In the genomic region with DNA sequence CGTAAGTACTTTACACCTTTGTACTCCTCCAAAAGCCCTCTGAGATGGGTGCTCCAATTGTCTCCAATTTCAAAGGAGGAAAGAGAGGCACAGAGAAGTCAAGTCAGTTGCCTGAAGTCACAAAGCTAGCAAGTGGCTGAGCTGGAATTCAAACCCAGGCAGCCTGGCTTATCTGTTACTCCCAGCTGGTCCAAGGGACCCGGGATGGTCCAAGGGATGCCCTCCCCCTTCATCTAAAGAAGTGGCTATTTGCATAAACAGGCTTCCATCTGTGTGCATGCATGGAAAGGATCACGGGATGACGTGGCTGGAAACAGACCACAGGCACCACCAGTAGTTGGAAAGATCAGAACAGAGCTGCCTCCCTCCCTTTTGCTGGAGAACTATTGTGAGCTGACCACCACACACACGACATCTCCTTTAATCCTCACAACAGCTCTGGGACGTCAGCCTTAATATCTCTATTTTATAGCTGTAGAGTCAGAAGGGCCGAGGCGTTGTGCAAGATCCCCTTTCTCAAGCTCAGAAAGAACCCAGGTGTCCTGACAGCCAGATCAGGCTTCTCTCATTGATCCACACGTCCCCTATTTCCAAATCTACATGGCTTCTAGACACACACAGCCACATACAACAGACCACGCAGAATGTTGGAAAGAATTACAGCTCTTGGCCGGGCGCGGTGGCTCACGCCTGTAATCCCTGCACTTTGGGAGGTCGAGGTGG, we compare ENCODE assay signal across 9 cellular contexts.
DNase-seq lines count a peak whose midpoint lies in the region; TF ChIP-seq lines count a peak whose summit lies in the region.
"Had no signal": no experiment of that assay in that cellular context is flagged by ENCODE, and none has a peak within 500 bp of the region (broad histone marks: within the 10 kb centered on the region; RNA-seq: fewer than 3 reads in every experiment).

No MANE protein-coding gene starts in this region.

- H3K36me3 ChIP-seq in ES-I3 (ENCODE audit: insufficient read depth, low read length) = no peaks in the 10 kb centered on the region

- no peak for TF ChIP-seq CTCF in retinal pigment epithelial cell (conservative IDR thresholded peaks at IDR 0.05; ENCODE audit: low read depth, low read length)

- no peak overlapping the region for H3K4me3 ChIP-seq in retinal pigment epithelial cell (ENCODE audit: low read length)

- no peaks in the 10 kb centered on the region for H3K9me3 ChIP-seq in ES-I3 (ENCODE audit: control insufficient read depth, insufficient read depth, low read length)

- peaks cover 55% of the 10 kb centered on the region for H3K4me1 ChIP-seq in ES-I3 (ENCODE audit: insufficient read depth, low read length)

- H3K9ac ChIP-seq in ES-I3 (ENCODE audit: low read depth, low read length) = peak overlapping the region; percentile 14; the same call in 1 of the 2 replicates

- DNase-seq in NOMO-1 (lab: John Stamatoyannopoulos, UW; ENCODE audit: unreplicated experiment in 2 of 2) = peak; percentile 30 to 37
- DNase-seq in fibroblast of peridontal ligament (ENCODE audit: extremely low read depth) = peak; percentile 93
- peak; percentile 64 for DNase-seq in retinal pigment epithelial cell (ENCODE audit: low read depth)
- DNase-seq in NCI-H2029 treated with DMSO at 0.1 percent for 48 hours (lab: John Stamatoyannopoulos, UW) = no peak
- no peak for DNase-seq in NCI-H1930 (lab: John Stamatoyannopoulos, UW)
- DNase-seq in NCI-H2029 (lab: John Stamatoyannopoulos, UW) = no peak
- DNase-seq in DMS53 (lab: John Stamatoyannopoulos, UW) = no peak
- DNase-seq: occipital lobe had no signal

Comparison
In these comparisons a context has a peak if more than half of its experiments do, and no peak if none do; other contexts are left out.
1. DNase-seq: peak in NOMO-1 (2 of 2), fibroblast of peridontal ligament (single experiment) and retinal pigment epithelial cell (single experiment); none in NCI-H2029 treated with DMSO at 0.1 percent for 48 hours (single experiment), NCI-H1930 (0 of 2), NCI-H2029 (single experiment) and DMS53 (single experiment).